ENCODE assay signal across 7 cellular contexts in the genomic region with DNA sequence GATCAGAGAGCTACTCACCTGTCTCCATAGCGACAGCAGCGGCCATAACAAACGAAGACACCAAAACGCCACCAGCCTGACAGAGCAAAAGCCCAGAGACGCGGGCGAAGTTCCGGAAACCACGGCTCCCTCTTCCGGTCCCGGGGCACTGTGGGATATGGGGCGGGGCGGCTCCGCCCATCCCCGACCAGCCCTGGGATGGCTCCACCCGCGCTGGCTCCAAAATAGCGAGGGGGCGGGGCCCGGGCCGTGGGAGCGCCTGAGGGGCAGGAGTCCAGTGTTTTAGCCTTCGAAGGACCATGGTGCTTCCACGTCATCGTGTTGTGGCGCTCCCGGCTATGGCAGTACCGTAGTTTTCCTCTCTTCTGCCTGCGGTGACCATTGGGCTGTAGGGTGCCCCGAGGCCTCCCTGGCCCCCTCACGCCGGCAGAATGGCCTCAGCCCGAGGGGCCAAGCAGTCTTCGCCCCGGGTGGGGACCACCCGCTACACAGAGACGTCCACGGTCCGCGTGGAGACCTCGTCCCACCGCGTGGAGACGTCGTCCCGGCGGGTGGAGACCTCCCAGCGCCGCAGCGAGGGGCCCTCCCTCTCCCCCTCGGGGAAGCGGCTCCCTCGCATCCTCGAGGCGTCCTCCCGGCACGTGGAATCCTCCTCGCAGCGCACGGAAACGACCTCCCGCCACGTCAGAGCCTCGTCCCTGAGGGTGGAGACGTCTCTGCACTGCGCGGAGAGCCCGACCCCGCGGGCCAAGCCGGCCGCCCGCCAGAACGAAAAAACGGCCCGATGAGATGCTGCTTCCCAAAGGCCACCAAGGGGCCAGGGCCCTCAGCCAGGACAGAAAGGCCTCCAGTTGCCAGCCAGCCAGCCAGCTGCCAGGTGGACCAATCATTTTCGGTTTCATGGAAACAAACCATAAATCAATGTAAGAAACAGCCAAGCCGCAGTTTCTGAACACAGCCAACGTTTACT. TPM values are rescaled to one million over a fixed set of nuclear protein-coding genes. Genes with fewer than 3 reads are reported as not detected.
DNase-seq lines count a peak whose midpoint lies in the region; ATAC-seq, FAIRE-seq and TF ChIP-seq lines count a peak whose summit lies in the region.

A gene (plus strand): TSS at position 280 of the 970 bp plus-strand sequence. CDS start 152 bp downstream, at position 432.
A gene (minus strand): TSS at position 123 of the 970 bp plus-strand sequence. CDS start 77 bp downstream, at position 46.

- DNase-seq in NCI-H2107 (lab: John Stamatoyannopoulos, UW) (peak; percentile 57), body of pancreas (peak; percentile 95 to 97 (median 96)), iPS DF 19.7 (ENCODE audit: low read depth, low spot score) (peak; percentile 86), sciatic nerve (ENCODE audit: low spot score) (peak; percentile 96)

- WGBS in body of pancreas, 2 donors: 1 to 4% methylated on average over 13 to 69 of the region's 79 CpGs

- peaks cover 58% of the 10 kb centered on the region for H3K4me1 ChIP-seq in body of pancreas

- intact Hi-C loops in body of pancreas (cut with DNase I) (no loop called here), sciatic nerve (cut with DNase I) (no loop called here)

- no peaks in the 10 kb centered on the region for H3K9me3 ChIP-seq in body of pancreas

- H3K27ac ChIP-seq in body of pancreas: peak within 1 kb of the TSS; percentile 74 to 94 (median 90)

- FAIRE-seq in TTC549 (lab: Jason Lieb, UNC): peak; percentile 73

- TF ChIP-seq POLR2A in body of pancreas (IDR thresholded peaks at IDR 0.05): peak; percentile 62 to 81 (median 77)

- peak in 1 of 7 experiments; percentile 23 for TF ChIP-seq CTCF in body of pancreas (IDR thresholded peaks at IDR 0.05)

- ATAC-seq in GM18519 (IDR thresholded peaks at IDR 0.05; ENCODE audit: low FRiP score, unreplicated experiment) (peak; percentile 48), HG03045 (IDR thresholded peaks at IDR 0.05; ENCODE audit: unreplicated experiment) (peak; percentile 91), body of pancreas (peak; percentile 95), sciatic nerve (peak; percentile 98)

- H3K4me3 ChIP-seq in body of pancreas: peak within 1 kb of the TSS; percentile 32 to 61

- H3K36me3 ChIP-seq in body of pancreas (replicated peaks in 1 of 2; ENCODE audit: insufficient read depth in 1 of 2, low read depth in 2 of 2): peaks cover 0 to 1% of the 10 kb centered on the region in 2 donors

- H3K27me3 ChIP-seq in body of pancreas: no peaks in the 10 kb centered on the region

RNA-seq across cellular contexts. Expression of the first gene that starts in this region (rescaled TPM):
- 1 to 10 TPM; 3.3 to 6.2 TPM for total RNA-seq in body of pancreas
- total RNA-seq in sciatic nerve: 2.1 TPM

RNA-seq across cellular contexts. Expression of the second gene that starts in this region (rescaled TPM):
- 1 to 10 TPM; 6.2 to 9.9 TPM for total RNA-seq in body of pancreas
- 13.8 TPM for total RNA-seq in sciatic nerve

Comparison
In these comparisons a context has a peak if more than half of its experiments do, and no peak if none do; other contexts are left out.
1. Peak in every context shown above with its lines: DNase-seq, ATAC-seq, H3K4me3 ChIP-seq and H3K27ac ChIP-seq.
2. ATAC-seq: peak in every context shown above with its lines; median percentile 98 in sciatic nerve; 95 in body of pancreas; 91 in HG03045; 48 in GM18519.